ENCODE assay signal across 1 cellular context in the genomic region with DNA sequence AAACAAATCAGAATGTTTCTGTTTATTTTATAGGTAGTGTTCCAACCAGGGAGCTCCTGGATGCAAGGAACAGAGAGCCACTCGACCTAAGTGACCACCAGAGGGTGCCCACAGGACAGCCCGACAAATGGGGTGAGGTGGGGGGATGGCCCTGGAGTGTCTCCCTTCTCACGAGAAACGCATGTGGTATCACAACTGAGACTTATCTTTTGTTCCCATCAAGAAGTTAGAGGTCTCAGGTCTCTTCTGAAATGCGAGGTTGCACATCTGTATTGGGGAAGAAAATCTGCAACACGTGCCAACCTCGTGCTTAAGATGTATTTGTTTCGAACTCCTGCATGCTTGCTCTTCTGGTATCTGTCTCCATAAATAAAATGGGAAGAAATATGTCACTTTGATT.
TF ChIP-seq lines count a peak whose summit lies in the region.

No MANE protein-coding gene starts in this region.

TF ChIP-seq in HepG2, 621 proteins besides CTCF, POLR2A, EP300 and RAD21 (continued from another document and continues in another):
- TF ChIP-seq, protein P1, sequence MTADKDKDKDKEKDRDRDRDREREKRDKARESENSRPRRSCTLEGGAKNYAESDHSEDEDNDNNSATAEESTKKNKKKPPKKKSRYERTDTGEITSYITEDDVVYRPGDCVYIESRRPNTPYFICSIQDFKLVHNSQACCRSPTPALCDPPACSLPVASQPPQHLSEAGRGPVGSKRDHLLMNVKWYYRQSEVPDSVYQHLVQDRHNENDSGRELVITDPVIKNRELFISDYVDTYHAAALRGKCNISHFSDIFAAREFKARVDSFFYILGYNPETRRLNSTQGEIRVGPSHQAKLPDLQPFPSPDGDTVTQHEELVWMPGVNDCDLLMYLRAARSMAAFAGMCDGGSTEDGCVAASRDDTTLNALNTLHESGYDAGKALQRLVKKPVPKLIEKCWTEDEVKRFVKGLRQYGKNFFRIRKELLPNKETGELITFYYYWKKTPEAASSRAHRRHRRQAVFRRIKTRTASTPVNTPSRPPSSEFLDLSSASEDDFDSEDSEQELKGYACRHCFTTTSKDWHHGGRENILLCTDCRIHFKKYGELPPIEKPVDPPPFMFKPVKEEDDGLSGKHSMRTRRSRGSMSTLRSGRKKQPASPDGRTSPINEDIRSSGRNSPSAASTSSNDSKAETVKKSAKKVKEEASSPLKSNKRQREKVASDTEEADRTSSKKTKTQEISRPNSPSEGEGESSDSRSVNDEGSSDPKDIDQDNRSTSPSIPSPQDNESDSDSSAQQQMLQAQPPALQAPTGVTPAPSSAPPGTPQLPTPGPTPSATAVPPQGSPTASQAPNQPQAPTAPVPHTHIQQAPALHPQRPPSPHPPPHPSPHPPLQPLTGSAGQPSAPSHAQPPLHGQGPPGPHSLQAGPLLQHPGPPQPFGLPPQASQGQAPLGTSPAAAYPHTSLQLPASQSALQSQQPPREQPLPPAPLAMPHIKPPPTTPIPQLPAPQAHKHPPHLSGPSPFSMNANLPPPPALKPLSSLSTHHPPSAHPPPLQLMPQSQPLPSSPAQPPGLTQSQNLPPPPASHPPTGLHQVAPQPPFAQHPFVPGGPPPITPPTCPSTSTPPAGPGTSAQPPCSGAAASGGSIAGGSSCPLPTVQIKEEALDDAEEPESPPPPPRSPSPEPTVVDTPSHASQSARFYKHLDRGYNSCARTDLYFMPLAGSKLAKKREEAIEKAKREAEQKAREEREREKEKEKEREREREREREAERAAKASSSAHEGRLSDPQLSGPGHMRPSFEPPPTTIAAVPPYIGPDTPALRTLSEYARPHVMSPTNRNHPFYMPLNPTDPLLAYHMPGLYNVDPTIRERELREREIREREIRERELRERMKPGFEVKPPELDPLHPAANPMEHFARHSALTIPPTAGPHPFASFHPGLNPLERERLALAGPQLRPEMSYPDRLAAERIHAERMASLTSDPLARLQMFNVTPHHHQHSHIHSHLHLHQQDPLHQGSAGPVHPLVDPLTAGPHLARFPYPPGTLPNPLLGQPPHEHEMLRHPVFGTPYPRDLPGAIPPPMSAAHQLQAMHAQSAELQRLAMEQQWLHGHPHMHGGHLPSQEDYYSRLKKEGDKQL (CRISPR knock-in tag; IDR thresholded peaks at IDR 0.05; ENCODE audit: low read depth), result no peak
- no peak for TF ChIP-seq ZNF33B (CRISPR knock-in tag; IDR thresholded peaks at IDR 0.05)
- TF ChIP-seq, protein P2, sequence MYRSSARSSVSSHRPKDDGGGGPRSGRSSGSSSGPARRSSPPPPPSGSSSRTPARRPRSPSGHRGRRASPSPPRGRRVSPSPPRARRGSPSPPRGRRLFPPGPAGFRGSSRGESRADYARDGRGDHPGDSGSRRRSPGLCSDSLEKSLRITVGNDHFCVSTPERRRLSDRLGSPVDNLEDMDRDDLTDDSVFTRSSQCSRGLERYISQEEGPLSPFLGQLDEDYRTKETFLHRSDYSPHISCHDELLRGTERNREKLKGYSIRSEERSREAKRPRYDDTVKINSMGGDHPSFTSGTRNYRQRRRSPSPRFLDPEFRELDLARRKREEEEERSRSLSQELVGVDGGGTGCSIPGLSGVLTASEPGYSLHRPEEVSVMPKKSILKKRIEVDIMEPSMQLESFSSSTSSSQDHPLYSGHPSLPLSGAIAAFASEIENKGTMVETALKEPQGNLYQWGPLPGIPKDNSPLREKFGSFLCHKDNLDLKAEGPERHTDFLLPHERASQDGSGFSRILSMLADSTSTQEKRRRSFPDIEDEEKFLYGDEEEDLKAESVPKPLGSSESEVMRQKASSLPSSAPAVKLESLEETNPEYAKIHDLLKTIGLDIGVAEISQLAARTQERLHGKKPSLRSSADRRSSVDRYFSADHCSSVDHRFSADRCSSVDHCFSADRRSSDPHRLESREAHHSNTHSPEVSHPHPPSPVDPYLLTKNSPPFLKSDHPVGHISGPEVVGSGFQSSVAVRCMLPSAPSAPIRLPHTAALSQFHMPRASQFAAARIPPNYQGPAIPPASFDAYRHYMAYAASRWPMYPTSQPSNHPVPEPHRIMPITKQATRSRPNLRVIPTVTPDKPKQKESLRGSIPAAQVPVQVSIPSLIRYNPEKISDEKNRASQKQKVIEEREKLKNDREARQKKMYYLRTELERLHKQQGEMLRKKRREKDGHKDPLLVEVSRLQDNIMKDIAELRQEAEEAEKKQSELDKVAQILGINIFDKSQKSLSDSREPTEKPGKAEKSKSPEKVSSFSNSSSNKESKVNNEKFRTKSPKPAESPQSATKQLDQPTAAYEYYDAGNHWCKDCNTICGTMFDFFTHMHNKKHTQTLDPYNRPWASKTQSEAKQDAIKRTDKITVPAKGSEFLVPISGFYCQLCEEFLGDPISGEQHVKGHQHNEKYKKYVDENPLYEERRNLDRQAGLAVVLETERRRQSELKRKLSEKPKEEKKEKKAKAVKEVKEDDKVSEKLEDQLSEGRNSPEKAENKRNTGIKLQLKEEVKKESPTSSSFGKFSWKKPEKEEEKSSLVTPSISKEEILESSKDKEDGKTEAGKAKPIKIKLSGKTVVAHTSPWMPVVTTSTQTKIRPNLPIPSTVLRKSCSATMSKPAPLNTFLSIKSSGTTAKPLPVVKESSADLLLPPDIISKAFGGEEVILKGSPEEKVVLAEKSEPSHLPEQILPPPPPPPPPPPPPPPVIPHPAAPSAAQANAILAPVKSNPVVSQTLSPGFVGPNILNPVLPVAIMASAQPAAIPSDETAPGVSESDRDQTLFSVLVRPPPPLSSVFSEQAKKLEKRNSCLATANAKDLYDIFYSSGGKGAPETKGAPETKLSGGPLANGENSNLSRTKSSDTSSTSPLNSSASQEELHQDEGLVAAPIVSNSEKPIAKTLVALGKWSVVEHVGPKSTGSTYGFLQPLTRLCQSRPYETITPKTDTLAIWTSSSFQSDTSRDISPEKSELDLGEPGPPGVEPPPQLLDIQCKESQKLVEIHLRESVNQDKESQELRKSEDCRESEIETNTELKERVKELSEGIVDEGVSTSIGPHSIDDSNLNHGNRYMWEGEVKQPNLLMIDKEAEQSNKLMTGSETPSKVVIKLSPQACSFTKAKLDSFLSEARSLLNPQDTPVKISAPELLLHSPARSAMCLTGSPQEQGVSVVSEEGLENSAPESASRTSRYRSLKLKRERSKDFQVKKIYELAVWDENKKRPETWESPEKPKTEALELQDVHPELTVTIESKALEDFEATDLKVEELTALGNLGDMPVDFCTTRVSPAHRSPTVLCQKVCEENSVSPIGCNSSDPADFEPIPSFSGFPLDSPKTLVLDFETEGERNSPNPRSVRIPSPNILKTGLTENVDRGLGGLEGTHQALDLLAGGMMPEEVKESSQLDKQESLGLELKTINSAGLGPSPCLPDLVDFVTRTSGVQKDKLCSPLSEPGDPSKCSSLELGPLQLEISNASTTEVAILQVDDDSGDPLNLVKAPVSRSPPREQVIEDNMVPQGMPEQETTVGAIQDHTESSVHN (CRISPR knock-in tag; IDR thresholded peaks at IDR 0.05), result no peak
- no peak for TF ChIP-seq ZNF577 (CRISPR knock-in tag; IDR thresholded peaks at IDR 0.05; ENCODE audit: borderline replicate concordance, low read depth)
- no peak for TF ChIP-seq PLSCR1 (CRISPR knock-in tag; IDR thresholded peaks at IDR 0.05; ENCODE audit: borderline replicate concordance)
- TF ChIP-seq, protein P3, sequence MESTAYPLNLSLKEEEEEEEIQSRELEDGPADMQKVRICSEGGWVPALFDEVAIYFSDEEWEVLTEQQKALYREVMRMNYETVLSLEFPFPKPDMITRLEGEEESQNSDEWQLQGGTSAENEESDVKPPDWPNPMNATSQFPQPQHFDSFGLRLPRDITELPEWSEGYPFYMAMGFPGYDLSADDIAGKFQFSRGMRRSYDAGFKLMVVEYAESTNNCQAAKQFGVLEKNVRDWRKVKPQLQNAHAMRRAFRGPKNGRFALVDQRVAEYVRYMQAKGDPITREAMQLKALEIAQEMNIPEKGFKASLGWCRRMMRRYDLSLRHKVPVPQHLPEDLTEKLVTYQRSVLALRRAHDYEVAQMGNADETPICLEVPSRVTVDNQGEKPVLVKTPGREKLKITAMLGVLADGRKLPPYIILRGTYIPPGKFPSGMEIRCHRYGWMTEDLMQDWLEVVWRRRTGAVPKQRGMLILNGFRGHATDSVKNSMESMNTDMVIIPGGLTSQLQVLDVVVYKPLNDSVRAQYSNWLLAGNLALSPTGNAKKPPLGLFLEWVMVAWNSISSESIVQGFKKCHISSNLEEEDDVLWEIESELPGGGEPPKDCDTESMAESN (CRISPR knock-in tag; conservative IDR thresholded peaks at IDR 0.05), result peak; percentile 65; the same call in 1 of the 2 replicates
- TF ChIP-seq ZFP36L1 (CRISPR knock-in tag; IDR thresholded peaks at IDR 0.05), result no peak
- TF ChIP-seq FIP1L1 (IDR thresholded peaks at IDR 0.05; ENCODE audit: borderline replicate concordance, insufficient read depth, low read depth, low read length), result no peak
- peak; percentile 71; the same call in 1 of the 2 replicates for TF ChIP-seq KDM2A (CRISPR knock-in tag; IDR thresholded peaks at IDR 0.05; ENCODE audit: borderline replicate concordance, low read depth)
- TF ChIP-seq ZMYM3 (CRISPR knock-in tag; IDR thresholded peaks at IDR 0.05), result no peak
- peak; percentile 41; the same call in 1 of the 2 replicates for TF ChIP-seq DRAP1 (CRISPR knock-in tag; IDR thresholded peaks at IDR 0.05)
- TF ChIP-seq AFF4 (CRISPR knock-in tag; IDR thresholded peaks at IDR 0.05), result no peak
- no peak for TF ChIP-seq ZNF605 (CRISPR knock-in tag; IDR thresholded peaks at IDR 0.05)
- TF ChIP-seq ZBTB7B (CRISPR knock-in tag; IDR thresholded peaks at IDR 0.05), result 0 out of 2 replicates have a peak, but pooled peaks have one; percentile 40
- no peak for TF ChIP-seq PAX8 (CRISPR knock-in tag; IDR thresholded peaks at IDR 0.05; ENCODE audit: borderline replicate concordance)
- TF ChIP-seq ZNF101 (CRISPR knock-in tag; IDR thresholded peaks at IDR 0.05; ENCODE audit: borderline replicate concordance, low read depth), result no peak
- no peak for TF ChIP-seq ZNF530 (CRISPR knock-in tag; IDR thresholded peaks at IDR 0.05; ENCODE audit: low read depth)
- no peak for TF ChIP-seq HMG20B (CRISPR knock-in tag; conservative IDR thresholded peaks at IDR 0.05)
- TF ChIP-seq, protein P4, sequence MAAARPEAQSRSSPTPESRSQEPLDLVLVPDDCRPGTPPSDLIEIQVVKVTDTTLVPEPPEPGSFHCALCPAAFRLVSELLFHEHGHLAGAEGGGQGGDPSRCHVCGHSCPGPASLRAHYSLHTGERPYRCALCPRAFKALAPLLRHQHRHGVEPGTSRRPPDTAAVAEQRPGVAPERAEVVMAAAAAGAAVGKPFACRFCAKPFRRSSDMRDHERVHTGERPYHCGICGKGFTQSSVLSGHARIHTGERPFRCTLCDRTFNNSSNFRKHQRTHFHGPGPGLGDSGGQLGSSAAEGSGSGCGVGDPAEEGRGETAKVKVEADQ (CRISPR knock-in tag; IDR thresholded peaks at IDR 0.05; ENCODE audit: borderline replicate concordance), result no peak
- TF ChIP-seq ZNF781 (CRISPR knock-in tag; IDR thresholded peaks at IDR 0.05; ENCODE audit: borderline replicate concordance, not compliant biosample characterization), result peak; percentile 49
- no peak for TF ChIP-seq THYN1 (CRISPR knock-in tag; IDR thresholded peaks at IDR 0.05; ENCODE audit: borderline replicate concordance, low read depth)
- TF ChIP-seq XRCC5 (optimal IDR thresholded peaks at IDR 0.05; ENCODE audit: low read length), result peak; percentile 88
- no peak for TF ChIP-seq ZBTB43 (CRISPR knock-in tag; conservative IDR thresholded peaks at IDR 0.05)
- no peak for TF ChIP-seq ZBTB1 (CRISPR knock-in tag; IDR thresholded peaks at IDR 0.05; ENCODE audit: borderline replicate concordance)
- no peak for TF ChIP-seq ZNF570 (CRISPR knock-in tag; IDR thresholded peaks at IDR 0.05; ENCODE audit: borderline replicate concordance)
- TF ChIP-seq ELK4 (CRISPR knock-in tag; IDR thresholded peaks at IDR 0.05; ENCODE audit: borderline replicate concordance), result no peak
